8 cellular contexts compared by ENCODE assay signal in the genomic region with DNA sequence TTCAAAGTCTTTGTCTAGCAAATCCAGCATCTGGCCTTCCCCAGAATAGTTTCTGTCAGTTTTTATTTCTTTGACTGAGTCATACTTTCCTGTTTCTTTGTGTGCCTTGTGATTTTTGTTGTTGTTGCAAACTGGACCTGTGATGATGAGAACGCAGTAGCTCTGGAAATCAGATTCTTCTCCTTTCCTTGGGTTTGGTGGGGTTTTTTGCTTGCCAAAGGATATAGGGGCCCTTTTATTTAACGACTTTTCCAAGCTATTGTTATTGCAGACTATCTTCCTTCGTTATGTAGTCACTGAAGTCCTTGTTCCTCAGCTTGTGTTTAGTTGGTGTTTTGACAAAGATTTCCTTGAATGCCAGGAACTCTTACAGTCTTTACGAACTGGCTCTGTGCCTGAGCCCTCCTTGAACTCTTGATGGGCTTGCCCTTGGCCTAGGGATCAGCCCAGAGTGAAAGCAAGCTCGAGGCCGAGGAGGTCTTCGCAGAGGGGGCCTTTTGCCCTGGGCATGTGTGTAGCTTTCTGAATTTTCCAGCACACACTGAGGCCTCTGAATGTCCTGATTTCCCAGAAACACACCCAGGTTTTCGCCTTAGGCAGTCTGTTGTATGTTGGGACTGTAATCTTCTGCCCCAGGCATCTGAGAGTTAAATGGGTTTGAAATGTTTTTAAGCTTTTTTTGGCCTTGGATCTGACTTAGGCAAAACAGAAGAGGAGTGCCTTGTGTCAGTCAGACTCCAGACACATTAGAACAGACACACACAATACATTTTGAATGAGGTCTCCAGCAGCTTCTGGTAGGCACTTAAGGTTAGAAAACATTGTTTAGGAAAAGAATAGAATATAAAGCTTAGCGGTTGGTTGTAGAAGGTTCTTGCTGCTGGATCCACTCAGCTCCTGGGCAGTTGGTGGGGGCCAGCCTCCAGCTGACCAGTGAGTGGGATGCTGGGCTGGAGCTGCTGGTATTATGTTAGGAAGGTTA. TPM values are rescaled to one million over a fixed set of nuclear protein-coding genes. Genes with fewer than 3 reads are reported as not detected.
DNase-seq lines count a peak whose midpoint lies in the region; ATAC-seq and TF ChIP-seq lines count a peak whose summit lies in the region.

No MANE protein-coding gene starts in this region.

- DNase-seq in LHCN-M2 (ENCODE audit: low read depth), result peak; percentile 81
- DNase-seq in choroid plexus epithelial cell (ENCODE audit: low read depth), result peak; percentile 94
- DNase-seq in lung microvascular endothelial cell (ENCODE audit: low read depth in 2 of 2), result peak; percentile 88 to 92
- DNase-seq in aorta, result peak in 1 of 2 donors; percentile 66
- no peak for DNase-seq in activated effector memory CD4-positive, alpha-beta T cell treated with Interleukin-2 at 50 U/mL for 16 hours
- DNase-seq in 8988T, result no peak

- H3K27me3 ChIP-seq in aorta (ENCODE audit: control insufficient read depth in 1 of 2, insufficient read depth in 2 of 2, low read length in 1 of 2), result no peaks in the 10 kb centered on the region

- H3K4me3 ChIP-seq in choroid plexus epithelial cell (ENCODE audit: low read depth, low read length) (no peak overlapping the region), aorta (ENCODE audit: low read length in 2 of 2) (no peak overlapping the region)

- no peaks in the 10 kb centered on the region for H3K36me3 ChIP-seq in aorta (ENCODE audit: control insufficient read depth in 1 of 2, insufficient read depth in 2 of 2, low read length in 1 of 2)

- intact Hi-C loops in aorta (cut with DNase I), result no loop called here

- no peaks in the 10 kb centered on the region for H3K9me3 ChIP-seq in aorta (ENCODE audit: control insufficient read depth, low read length)

- 6 to 8% methylated on average over 9 of the region's 9 CpGs for WGBS in aorta, 2 donors

- H3K27ac ChIP-seq in 22Rv1 (peak overlapping the region; percentile 27; the same call in 1 of the 2 replicates), aorta (ENCODE audit: low read depth in 1 of 2, low read length in 2 of 2) (peak overlapping the region; percentile 91 to 97)

- H3K4me1 ChIP-seq in aorta (ENCODE audit: control insufficient read depth in 1 of 2, insufficient read depth in 2 of 2, low read length in 2 of 2), result peaks cover 0 to 4% of the 10 kb centered on the region in 2 donors

- TF ChIP-seq CTCF in 22Rv1 (IDR thresholded peaks at IDR 0.05) (no peak), choroid plexus epithelial cell (conservative IDR thresholded peaks at IDR 0.05; ENCODE audit: low read depth, low read length) (no peak)

- ATAC-seq in aorta (ENCODE audit: low FRiP score) (peak; percentile 79), HG03139 (IDR thresholded peaks at IDR 0.05; ENCODE audit: unreplicated experiment) (no peak)

RNA-seq across cellular contexts. Expression of a gene that starts 17.0 kb away (rescaled TPM):
- total RNA-seq in LHCN-M2 (2014; rRNA removed) (24.8 and 31.5 TPM in 2 replicates), lung microvascular endothelial cell (15.0 and 24.8 TPM in 2 replicates), aorta (10 to 100 TPM; 52.0 to 58.8 TPM)
- 22.7 TPM for polyA plus RNA-seq in LHCN-M2 (2012)
- polyA plus RNA-seq in aorta, result 10 to 100 TPM; 15.3 to 19.5 TPM

Comparison
In these comparisons a context has a peak if more than half of its experiments do, and no peak if none do; other contexts are left out.
1. DNase-seq: peak in LHCN-M2 (single experiment), choroid plexus epithelial cell (single experiment) and lung microvascular endothelial cell (2 of 2); none in activated effector memory CD4-positive, alpha-beta T cell treated with Interleukin-2 at 50 U/mL for 16 hours (single experiment) and 8988T (single experiment).